ENCODE assay signal across 8 cellular contexts in genomic region chr9:125746017-125746773, GRCh38.
DNase-seq lines count a peak whose midpoint lies in the region; ATAC-seq and TF ChIP-seq lines count a peak whose summit lies in the region.

No MANE protein-coding gene starts in this region.

- in situ Hi-C loops in GM18951 (cut with MboI; ENCODE audit: low sequenced_read_pairs, unreplicated experiment): no loop called here

- peak; percentile 75 for ATAC-seq in HG03175 (IDR thresholded peaks at IDR 0.05; ENCODE audit: unreplicated experiment)

- DNase-seq in AG08396 (ENCODE audit: low spot score) (peak; percentile 93), NCI-H226 (peak; percentile 96), iris pigment epithelial cell (ENCODE audit: low read depth) (peak; percentile 90)
- peak; percentile 79 to 89 (median 84) for DNase-seq in activated CD4-positive, CD25-positive, alpha-beta regulatory T cell (lab: John Stamatoyannopoulos, UW)
- DNase-seq in central memory CD4-positive, alpha-beta T cell: peak; percentile 87
- DNase-seq in stimulated activated CD4-positive, alpha-beta T cell treated with anti-CD3 and anti-CD28 coated beads, Interleukin-12 subunit alpha, Interleukin-12 subunit beta, amount 100 ng/mL, for 24 hours (ENCODE audit: low read depth in 2 of 2): peak; percentile 81 to 89

- TF ChIP-seq POLR2A in GM18951 (IDR thresholded peaks at IDR 0.05; ENCODE audit: extremely low read depth, insufficient read depth, insufficient read length): peak; percentile 84

Comparison
In these comparisons a context has a peak if more than half of its experiments do, and no peak if none do; other contexts are left out.
1. Peak in every context shown above with its lines: DNase-seq and ATAC-seq.